In the genomic region with DNA sequence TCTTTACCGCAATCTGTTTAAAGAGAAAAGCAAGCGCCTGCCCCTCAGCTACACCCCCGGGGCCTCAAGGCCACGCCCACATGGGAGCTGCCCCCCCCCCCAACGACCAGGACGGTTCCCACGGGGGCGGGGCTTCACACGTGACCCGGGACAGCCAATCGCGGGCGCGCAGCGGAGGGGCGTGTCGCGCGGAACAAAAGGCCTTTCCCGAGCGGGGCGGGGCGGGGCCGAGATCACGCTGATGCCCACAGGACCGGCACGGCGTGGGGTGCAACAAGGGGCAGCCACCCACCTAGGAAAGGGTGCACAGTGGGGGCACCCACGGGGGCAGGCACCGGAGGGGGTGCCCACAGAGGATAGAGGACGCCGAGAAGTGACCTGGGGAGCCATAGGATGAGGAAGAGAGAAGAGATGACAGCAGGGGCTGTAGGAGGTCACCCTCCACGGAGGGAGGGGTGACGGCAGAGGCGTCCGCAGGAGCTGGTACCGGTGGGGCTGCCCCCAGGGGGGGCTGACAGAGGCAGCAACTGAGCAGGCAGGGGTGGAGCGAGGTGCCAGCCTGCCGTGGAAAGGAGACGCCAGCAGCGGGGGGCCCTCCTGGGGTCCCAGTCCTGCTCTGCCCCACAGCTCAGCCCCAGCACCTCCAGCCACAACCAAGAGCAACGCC, we compare ENCODE assay signal across 1 cellular context.
TF ChIP-seq lines count a peak whose summit lies in the region.

No MANE protein-coding gene starts in this region.

TF ChIP-seq in HepG2, 621 proteins besides CTCF, POLR2A, EP300 and RAD21 (continued from another document and continues in another):
- TF ChIP-seq PITX1 (CRISPR knock-in tag; IDR thresholded peaks at IDR 0.05) = peak; percentile 53; the same call in 1 of the 2 replicates
- no peak for TF ChIP-seq TBP (CRISPR knock-in tag; IDR thresholded peaks at IDR 0.05)
- peak; percentile 45; the same call in 1 of the 2 replicates for TF ChIP-seq HNRNPL (IDR thresholded peaks at IDR 0.05; ENCODE audit: low read depth, low read length)
- TF ChIP-seq KDM5A (IDR thresholded peaks at IDR 0.05; ENCODE audit: borderline replicate concordance, low read length) = peak; percentile 63; the same call in 1 of the 2 replicates
- TF ChIP-seq, protein P1, sequence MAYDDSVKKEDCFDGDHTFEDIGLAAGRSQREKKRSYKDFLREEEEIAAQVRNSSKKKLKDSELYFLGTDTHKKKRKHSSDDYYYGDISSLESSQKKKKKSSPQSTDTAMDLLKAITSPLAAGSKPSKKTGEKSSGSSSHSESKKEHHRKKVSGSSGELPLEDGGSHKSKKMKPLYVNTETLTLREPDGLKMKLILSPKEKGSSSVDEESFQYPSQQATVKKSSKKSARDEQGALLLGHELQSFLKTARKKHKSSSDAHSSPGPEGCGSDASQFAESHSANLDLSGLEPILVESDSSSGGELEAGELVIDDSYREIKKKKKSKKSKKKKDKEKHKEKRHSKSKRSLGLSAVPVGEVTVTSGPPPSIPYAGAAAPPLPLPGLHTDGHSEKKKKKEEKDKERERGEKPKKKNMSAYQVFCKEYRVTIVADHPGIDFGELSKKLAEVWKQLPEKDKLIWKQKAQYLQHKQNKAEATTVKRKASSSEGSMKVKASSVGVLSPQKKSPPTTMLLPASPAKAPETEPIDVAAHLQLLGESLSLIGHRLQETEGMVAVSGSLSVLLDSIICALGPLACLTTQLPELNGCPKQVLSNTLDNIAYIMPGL (CRISPR knock-in tag; IDR thresholded peaks at IDR 0.05; ENCODE audit: borderline replicate concordance in 1 of 2, low read depth in 1 of 2) = peak in 1 of 2 experiments; percentile 45; a peak in 2 of 4 replicates
- TF ChIP-seq PCBP1 (IDR thresholded peaks at IDR 0.05; ENCODE audit: borderline replicate concordance, low read depth, low read length) = no peak
- TF ChIP-seq XRCC5 (optimal IDR thresholded peaks at IDR 0.05; ENCODE audit: low read length) = peak; percentile 42
- TF ChIP-seq MEF2D (CRISPR knock-in tag; IDR thresholded peaks at IDR 0.05) = 0 out of 2 replicates have a peak, but pooled peaks have one; percentile 40
- 0 out of 2 replicates have a peak, but pooled peaks have one; percentile 35 for TF ChIP-seq HOXD1 (CRISPR knock-in tag; IDR thresholded peaks at IDR 0.05)
- TF ChIP-seq DR1 (CRISPR knock-in tag; IDR thresholded peaks at IDR 0.05) = 0 out of 2 replicates have a peak, but pooled peaks have one; percentile 42
- TF ChIP-seq ARNT2 (CRISPR knock-in tag; IDR thresholded peaks at IDR 0.05; ENCODE audit: low read depth) = no peak
- peak; percentile 33 for TF ChIP-seq RBM39 (IDR thresholded peaks at IDR 0.05; ENCODE audit: low read depth, low read length, poor library complexity, severe bottlenecking)
- TF ChIP-seq KDM2A (CRISPR knock-in tag; IDR thresholded peaks at IDR 0.05; ENCODE audit: borderline replicate concordance, low read depth) = peak; percentile 90
- no peak for TF ChIP-seq ZKSCAN5 (CRISPR knock-in tag; IDR thresholded peaks at IDR 0.05)
- no peak for TF ChIP-seq ZNF30 (CRISPR knock-in tag; IDR thresholded peaks at IDR 0.05)
- TF ChIP-seq ZFX (CRISPR knock-in tag; IDR thresholded peaks at IDR 0.05; ENCODE audit: low read depth) = 0 out of 2 replicates have a peak, but pooled peaks have one; percentile 45
- no peak for TF ChIP-seq CENPX (CRISPR knock-in tag; IDR thresholded peaks at IDR 0.05)
- peak; percentile 65; the same call in 1 of the 3 replicates for TF ChIP-seq MXI1 (IDR thresholded peaks at IDR 0.05; ENCODE audit: borderline replicate concordance, low read depth, low read length)
- no peak for TF ChIP-seq NONO (IDR thresholded peaks at IDR 0.05)
- peak; percentile 80 for TF ChIP-seq NONO (CRISPR knock-in tag; conservative IDR thresholded peaks at IDR 0.05)
- TF ChIP-seq, protein P2, sequence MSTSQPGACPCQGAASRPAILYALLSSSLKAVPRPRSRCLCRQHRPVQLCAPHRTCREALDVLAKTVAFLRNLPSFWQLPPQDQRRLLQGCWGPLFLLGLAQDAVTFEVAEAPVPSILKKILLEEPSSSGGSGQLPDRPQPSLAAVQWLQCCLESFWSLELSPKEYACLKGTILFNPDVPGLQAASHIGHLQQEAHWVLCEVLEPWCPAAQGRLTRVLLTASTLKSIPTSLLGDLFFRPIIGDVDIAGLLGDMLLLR (CRISPR knock-in tag; IDR thresholded peaks at IDR 0.05) = no peak
- TF ChIP-seq, protein P3, sequence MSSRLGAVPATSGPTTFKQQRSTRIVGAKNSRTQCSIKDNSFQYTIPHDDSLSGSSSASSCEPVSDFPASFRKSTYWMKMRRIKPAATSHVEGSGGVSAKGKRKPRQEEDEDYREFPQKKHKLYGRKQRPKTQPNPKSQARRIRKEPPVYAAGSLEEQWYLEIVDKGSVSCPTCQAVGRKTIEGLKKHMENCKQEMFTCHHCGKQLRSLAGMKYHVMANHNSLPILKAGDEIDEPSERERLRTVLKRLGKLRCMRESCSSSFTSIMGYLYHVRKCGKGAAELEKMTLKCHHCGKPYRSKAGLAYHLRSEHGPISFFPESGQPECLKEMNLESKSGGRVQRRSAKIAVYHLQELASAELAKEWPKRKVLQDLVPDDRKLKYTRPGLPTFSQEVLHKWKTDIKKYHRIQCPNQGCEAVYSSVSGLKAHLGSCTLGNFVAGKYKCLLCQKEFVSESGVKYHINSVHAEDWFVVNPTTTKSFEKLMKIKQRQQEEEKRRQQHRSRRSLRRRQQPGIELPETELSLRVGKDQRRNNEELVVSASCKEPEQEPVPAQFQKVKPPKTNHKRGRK (CRISPR knock-in tag; IDR thresholded peaks at IDR 0.05) = no peak
- peak; percentile 20; the same call in 1 of the 2 replicates for TF ChIP-seq MTA1 (CRISPR knock-in tag; IDR thresholded peaks at IDR 0.05; ENCODE audit: borderline replicate concordance)
- TF ChIP-seq ZNF557 (CRISPR knock-in tag; IDR thresholded peaks at IDR 0.05) = 0 out of 2 replicates have a peak, but pooled peaks have one; percentile 50
- TF ChIP-seq, protein P4, sequence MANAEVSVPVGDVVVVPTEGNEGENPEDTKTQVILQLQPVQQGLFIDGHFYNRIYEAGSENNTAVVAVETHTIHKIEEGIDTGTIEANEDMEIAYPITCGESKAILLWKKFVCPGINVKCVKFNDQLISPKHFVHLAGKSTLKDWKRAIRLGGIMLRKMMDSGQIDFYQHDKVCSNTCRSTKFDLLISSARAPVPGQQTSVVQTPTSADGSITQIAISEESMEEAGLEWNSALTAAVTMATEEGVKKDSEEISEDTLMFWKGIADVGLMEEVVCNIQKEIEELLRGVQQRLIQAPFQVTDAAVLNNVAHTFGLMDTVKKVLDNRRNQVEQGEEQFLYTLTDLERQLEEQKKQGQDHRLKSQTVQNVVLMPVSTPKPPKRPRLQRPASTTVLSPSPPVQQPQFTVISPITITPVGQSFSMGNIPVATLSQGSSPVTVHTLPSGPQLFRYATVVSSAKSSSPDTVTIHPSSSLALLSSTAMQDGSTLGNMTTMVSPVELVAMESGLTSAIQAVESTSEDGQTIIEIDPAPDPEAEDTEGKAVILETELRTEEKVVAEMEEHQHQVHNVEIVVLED (CRISPR knock-in tag; IDR thresholded peaks at IDR 0.05; ENCODE audit: borderline replicate concordance) = peak; percentile 39; the same call in 1 of the 2 replicates
- TF ChIP-seq, protein P5, sequence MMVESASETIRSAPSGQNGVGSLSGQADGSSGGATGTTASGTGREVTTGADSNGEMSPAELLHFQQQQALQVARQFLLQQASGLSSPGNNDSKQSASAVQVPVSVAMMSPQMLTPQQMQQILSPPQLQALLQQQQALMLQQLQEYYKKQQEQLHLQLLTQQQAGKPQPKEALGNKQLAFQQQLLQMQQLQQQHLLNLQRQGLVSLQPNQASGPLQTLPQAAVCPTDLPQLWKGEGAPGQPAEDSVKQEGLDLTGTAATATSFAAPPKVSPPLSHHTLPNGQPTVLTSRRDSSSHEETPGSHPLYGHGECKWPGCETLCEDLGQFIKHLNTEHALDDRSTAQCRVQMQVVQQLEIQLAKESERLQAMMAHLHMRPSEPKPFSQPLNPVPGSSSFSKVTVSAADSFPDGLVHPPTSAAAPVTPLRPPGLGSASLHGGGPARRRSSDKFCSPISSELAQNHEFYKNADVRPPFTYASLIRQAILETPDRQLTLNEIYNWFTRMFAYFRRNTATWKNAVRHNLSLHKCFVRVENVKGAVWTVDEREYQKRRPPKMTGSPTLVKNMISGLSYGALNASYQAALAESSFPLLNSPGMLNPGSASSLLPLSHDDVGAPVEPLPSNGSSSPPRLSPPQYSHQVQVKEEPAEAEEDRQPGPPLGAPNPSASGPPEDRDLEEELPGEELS (CRISPR knock-in tag; IDR thresholded peaks at IDR 0.05) = peak; percentile 45; the same call in 1 of the 2 replicates
- no peak for TF ChIP-seq ZNF331 (CRISPR knock-in tag; IDR thresholded peaks at IDR 0.05)
- TF ChIP-seq GABPB1 (CRISPR knock-in tag; IDR thresholded peaks at IDR 0.05) = peak; percentile 77
- no peak for TF ChIP-seq MATR3 (CRISPR knock-in tag; IDR thresholded peaks at IDR 0.05)
- TF ChIP-seq PAWR (CRISPR knock-in tag; IDR thresholded peaks at IDR 0.05; ENCODE audit: borderline replicate concordance) = 0 out of 2 replicates have a peak, but pooled peaks have one; percentile 34
- no peak for TF ChIP-seq ZKSCAN8 (CRISPR knock-in tag; IDR thresholded peaks at IDR 0.05; ENCODE audit: borderline replicate concordance)
- peak; percentile 100 for TF ChIP-seq SPEN (CRISPR knock-in tag; IDR thresholded peaks at IDR 0.05; ENCODE audit: low read depth)
- TF ChIP-seq FOXK1 (CRISPR knock-in tag; IDR thresholded peaks at IDR 0.05; ENCODE audit: borderline replicate concordance, low read depth) = peak; percentile 57; the same call in 1 of the 2 replicates
- TF ChIP-seq, protein P6, sequence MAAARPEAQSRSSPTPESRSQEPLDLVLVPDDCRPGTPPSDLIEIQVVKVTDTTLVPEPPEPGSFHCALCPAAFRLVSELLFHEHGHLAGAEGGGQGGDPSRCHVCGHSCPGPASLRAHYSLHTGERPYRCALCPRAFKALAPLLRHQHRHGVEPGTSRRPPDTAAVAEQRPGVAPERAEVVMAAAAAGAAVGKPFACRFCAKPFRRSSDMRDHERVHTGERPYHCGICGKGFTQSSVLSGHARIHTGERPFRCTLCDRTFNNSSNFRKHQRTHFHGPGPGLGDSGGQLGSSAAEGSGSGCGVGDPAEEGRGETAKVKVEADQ (CRISPR knock-in tag; IDR thresholded peaks at IDR 0.05; ENCODE audit: borderline replicate concordance) = no peak
- TF ChIP-seq ZNF33B (CRISPR knock-in tag; IDR thresholded peaks at IDR 0.05) = no peak
- 0 out of 2 replicates have a peak, but pooled peaks have one; percentile 29 for TF ChIP-seq ZNF274 (CRISPR knock-in tag; IDR thresholded peaks at IDR 0.05)
- TF ChIP-seq CREB1 (IDR thresholded peaks at IDR 0.05) = peak; percentile 20; the same call in 1 of the 2 replicates
- TF ChIP-seq CREB1 (CRISPR knock-in tag; IDR thresholded peaks at IDR 0.05) = no peak
- no peak for TF ChIP-seq FOXM1 (CRISPR knock-in tag; IDR thresholded peaks at IDR 0.05)
- TF ChIP-seq, protein P7, sequence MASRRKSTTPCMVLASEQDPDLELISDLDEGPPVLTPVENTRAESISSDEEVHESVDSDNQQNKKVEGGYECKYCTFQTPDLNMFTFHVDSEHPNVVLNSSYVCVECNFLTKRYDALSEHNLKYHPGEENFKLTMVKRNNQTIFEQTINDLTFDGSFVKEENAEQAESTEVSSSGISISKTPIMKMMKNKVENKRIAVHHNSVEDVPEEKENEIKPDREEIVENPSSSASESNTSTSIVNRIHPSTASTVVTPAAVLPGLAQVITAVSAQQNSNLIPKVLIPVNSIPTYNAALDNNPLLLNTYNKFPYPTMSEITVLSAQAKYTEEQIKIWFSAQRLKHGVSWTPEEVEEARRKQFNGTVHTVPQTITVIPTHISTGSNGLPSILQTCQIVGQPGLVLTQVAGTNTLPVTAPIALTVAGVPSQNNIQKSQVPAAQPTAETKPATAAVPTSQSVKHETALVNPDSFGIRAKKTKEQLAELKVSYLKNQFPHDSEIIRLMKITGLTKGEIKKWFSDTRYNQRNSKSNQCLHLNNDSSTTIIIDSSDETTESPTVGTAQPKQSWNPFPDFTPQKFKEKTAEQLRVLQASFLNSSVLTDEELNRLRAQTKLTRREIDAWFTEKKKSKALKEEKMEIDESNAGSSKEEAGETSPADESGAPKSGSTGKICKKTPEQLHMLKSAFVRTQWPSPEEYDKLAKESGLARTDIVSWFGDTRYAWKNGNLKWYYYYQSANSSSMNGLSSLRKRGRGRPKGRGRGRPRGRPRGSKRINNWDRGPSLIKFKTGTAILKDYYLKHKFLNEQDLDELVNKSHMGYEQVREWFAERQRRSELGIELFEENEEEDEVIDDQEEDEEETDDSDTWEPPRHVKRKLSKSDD (CRISPR knock-in tag; IDR thresholded peaks at IDR 0.05; ENCODE audit: low read depth) = 0 out of 2 replicates have a peak, but pooled peaks have one; percentile 8
- no peak for TF ChIP-seq YY1 (IDR thresholded peaks at IDR 0.05; ENCODE audit: insufficient read depth, insufficient replicate concordance, low read depth, low read length)
- 0 out of 2 replicates have a peak, but pooled peaks have one; percentile 12 for TF ChIP-seq ELF3 (CRISPR knock-in tag; IDR thresholded peaks at IDR 0.05)
- TF ChIP-seq MIER3 (CRISPR knock-in tag; IDR thresholded peaks at IDR 0.05; ENCODE audit: borderline replicate concordance) = peak; percentile 36; the same call in 1 of the 2 replicates
- peak; percentile 62; the same call in 1 of the 2 replicates for TF ChIP-seq SOX5 (CRISPR knock-in tag; IDR thresholded peaks at IDR 0.05; ENCODE audit: borderline replicate concordance)
- TF ChIP-seq SALL1 (CRISPR knock-in tag; IDR thresholded peaks at IDR 0.05) = peak; percentile 60; the same call in 1 of the 2 replicates
- peak; percentile 89 for TF ChIP-seq ARNTL (CRISPR knock-in tag; IDR thresholded peaks at IDR 0.05)
- TF ChIP-seq ZFY (CRISPR knock-in tag; IDR thresholded peaks at IDR 0.05) = 0 out of 2 replicates have a peak, but pooled peaks have one; percentile 32
- TF ChIP-seq GABPA (IDR thresholded peaks at IDR 0.05; ENCODE audit: low read depth, low read length) = no peak
- 0 out of 2 replicates have a peak, but pooled peaks have one; percentile 41 for TF ChIP-seq GABPA (CRISPR knock-in tag; IDR thresholded peaks at IDR 0.05; ENCODE audit: low read depth)
- 0 out of 2 replicates have a peak, but pooled peaks have one; percentile 16 for TF ChIP-seq FOXA3 (CRISPR knock-in tag; IDR thresholded peaks at IDR 0.05)
- TF ChIP-seq KLF13 (CRISPR knock-in tag; IDR thresholded peaks at IDR 0.05) = no peak
- no peak for TF ChIP-seq SOX6 (IDR thresholded peaks at IDR 0.05)
- TF ChIP-seq SOX6 (CRISPR knock-in tag; IDR thresholded peaks at IDR 0.05) = peak; percentile 83
- TF ChIP-seq, protein P8, sequence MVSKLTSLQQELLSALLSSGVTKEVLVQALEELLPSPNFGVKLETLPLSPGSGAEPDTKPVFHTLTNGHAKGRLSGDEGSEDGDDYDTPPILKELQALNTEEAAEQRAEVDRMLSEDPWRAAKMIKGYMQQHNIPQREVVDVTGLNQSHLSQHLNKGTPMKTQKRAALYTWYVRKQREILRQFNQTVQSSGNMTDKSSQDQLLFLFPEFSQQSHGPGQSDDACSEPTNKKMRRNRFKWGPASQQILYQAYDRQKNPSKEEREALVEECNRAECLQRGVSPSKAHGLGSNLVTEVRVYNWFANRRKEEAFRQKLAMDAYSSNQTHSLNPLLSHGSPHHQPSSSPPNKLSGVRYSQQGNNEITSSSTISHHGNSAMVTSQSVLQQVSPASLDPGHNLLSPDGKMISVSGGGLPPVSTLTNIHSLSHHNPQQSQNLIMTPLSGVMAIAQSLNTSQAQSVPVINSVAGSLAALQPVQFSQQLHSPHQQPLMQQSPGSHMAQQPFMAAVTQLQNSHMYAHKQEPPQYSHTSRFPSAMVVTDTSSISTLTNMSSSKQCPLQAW (CRISPR knock-in tag; IDR thresholded peaks at IDR 0.05) = peak; percentile 55; the same call in 1 of the 2 replicates
- TF ChIP-seq, protein P9, sequence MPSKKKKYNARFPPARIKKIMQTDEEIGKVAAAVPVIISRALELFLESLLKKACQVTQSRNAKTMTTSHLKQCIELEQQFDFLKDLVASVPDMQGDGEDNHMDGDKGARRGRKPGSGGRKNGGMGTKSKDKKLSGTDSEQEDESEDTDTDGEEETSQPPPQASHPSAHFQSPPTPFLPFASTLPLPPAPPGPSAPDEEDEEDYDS (CRISPR knock-in tag; IDR thresholded peaks at IDR 0.05) = peak; percentile 83
